Comparison of ENCODE assay signal across 9 cellular contexts in genomic region chr6:188821-189655, GRCh38.
A peak's percentile ranks its signal among the peaks of the same experiment; 100 is the strongest.
DNase-seq lines count a peak whose midpoint lies in the region; ATAC-seq, FAIRE-seq and TF ChIP-seq lines count a peak whose summit lies in the region.
"Had no signal": no experiment of that assay in that cellular context is flagged by ENCODE, and none has a peak within 500 bp of the region (broad histone marks: within the 10 kb centered on the region; RNA-seq: fewer than 3 reads in every experiment).

No MANE protein-coding gene starts in this region.

- CTCF ChIA-PET in PC-9 (lab: Charles Lee), result interaction anchor here (0.6 to 1.5 kb wide), 2 partner anchors 139 to 404 kb away, joined by 4 to 7 read pairs; no protein-coding TSS in a partner anchor

- H3K36me3 ChIP-seq in PC-9 (ENCODE audit: low read depth) (no peaks in the 10 kb centered on the region), neutrophil (no peaks in the 10 kb centered on the region)

- TF ChIP-seq CTCF in PC-9 (conservative IDR thresholded peaks at IDR 0.05), result peak; percentile 75
- peak; percentile 89 for TF ChIP-seq CTCF in fibroblast of the aortic adventitia (IDR thresholded peaks at IDR 0.05; ENCODE audit: insufficient read depth, low read length)
- TF ChIP-seq CTCF in neutrophil (IDR thresholded peaks at IDR 0.05), result peak; percentile 39

- no peaks in the 10 kb centered on the region for H4K20me1 ChIP-seq in PC-9 (ENCODE audit: insufficient read depth)

- H3K9me2 ChIP-seq in PC-9 (ENCODE audit: insufficient read depth), result no peaks in the 10 kb centered on the region

- H3K4me3 Mint-ChIP-seq in activated T-cell treated with anti-CD3 and anti-CD28 coated beads, Interleukin-2, amount 50 U/mL, for 72 hours, result peak overlapping the region; percentile 83 to 88

- peaks cover 67% of the 10 kb centered on the region for H3K4me1 Mint-ChIP-seq in activated T-cell treated with anti-CD3 and anti-CD28 coated beads, Interleukin-2, amount 50 U/mL, for 72 hours (ENCODE audit: low read depth)

- H3K27ac Mint-ChIP-seq in activated T-cell treated with anti-CD3 and anti-CD28 coated beads, Interleukin-2, amount 50 U/mL, for 72 hours, result peak overlapping the region; percentile 89

- no peak for FAIRE-seq in HTR-8/SVneo (lab: Jason Lieb, UNC)
- FAIRE-seq: islet of Langerhans had no signal

- DNase-seq in DMS153 treated with DMSO at 0.1 percent for 48 hours (lab: John Stamatoyannopoulos, UW; ENCODE audit: unreplicated experiment) (peak; percentile 9), HTR-8/SVneo (ENCODE audit: insufficient read length, low spot score) (peak; percentile 87), PC-9 (peak; percentile 69 to 86), fibroblast of the aortic adventitia (ENCODE audit: low read depth) (peak; percentile 86), substantia nigra (lab: John Stamatoyannopoulos, UW) (peak in 47 of 49 donors; percentile 7 to 84 (median 55))
- peak; percentile 90 to 91 for DNase-seq in activated T-cell treated with anti-CD3 and anti-CD28 coated beads, Interleukin-2, amount 50 U/mL, for 72 hours

- no peak overlapping the region for H2AFZ ChIP-seq in PC-9

- H3K9me3 Mint-ChIP-seq in activated T-cell treated with anti-CD3 and anti-CD28 coated beads, Interleukin-2, amount 50 U/mL, for 72 hours, result peaks cover 2 to 5% of the 10 kb centered on the region in 2 donors

- H3K4me1 ChIP-seq in PC-9 (replicated peaks; ENCODE audit: insufficient read depth), result no peaks in the 10 kb centered on the region
- H3K4me1 ChIP-seq in neutrophil (ENCODE audit: control insufficient read depth in 1 of 2, insufficient read depth in 1 of 2, low read depth in 1 of 2, low read length in 1 of 2), result no peaks in the 10 kb centered on the region

- H3K4me3 ChIP-seq in PC-9, result no peak overlapping the region
- no peak overlapping the region for H3K4me3 ChIP-seq in fibroblast of the aortic adventitia (ENCODE audit: low read depth, low read length)
- no peak overlapping the region for H3K4me3 ChIP-seq in neutrophil (ENCODE audit: low read depth in 1 of 2, low read length in 1 of 2)

- H3K27ac ChIP-seq in PC-9 (no peak overlapping the region), neutrophil (no peak overlapping the region), substantia nigra (ENCODE audit: low read depth, low read length, poor library complexity, severe bottlenecking) (no peak overlapping the region)

- H3K36me3 Mint-ChIP-seq in activated T-cell treated with anti-CD3 and anti-CD28 coated beads, Interleukin-2, amount 50 U/mL, for 72 hours (ENCODE audit: insufficient read depth in 2 of 2), result peaks cover 0 to 5% of the 10 kb centered on the region in 2 donors

- H3K27me3 ChIP-seq in PC-9 (ENCODE audit: insufficient read depth, low read depth) (peaks cover 12% of the 10 kb centered on the region; the same call in 1 of the 2 replicates), neutrophil (peaks cover 5% of the 10 kb centered on the region)

- POLR2A ChIA-PET in PC-9 (lab: Charles Lee; ENCODE audit: unreplicated experiment), result no interaction called here

- H3K9me3 ChIP-seq in PC-9 (ENCODE audit: insufficient read depth, low read depth) (no peaks in the 10 kb centered on the region), neutrophil (no peaks in the 10 kb centered on the region)

- intact Hi-C loops in PC-9 (cut with micrococcal nuclease; ENCODE audit: unreplicated experiment), result loop anchor here (2.0 to 5.0 kb wide), 7 partner anchors 104 to 1248 kb away; partner anchors contain the start of gene DUSP22

- H3K79me2 ChIP-seq in PC-9 (ENCODE audit: low read depth), result no peaks in the 10 kb centered on the region

- peaks cover 7% of the 10 kb centered on the region for H3K27me3 Mint-ChIP-seq in activated T-cell treated with anti-CD3 and anti-CD28 coated beads, Interleukin-2, amount 50 U/mL, for 72 hours (ENCODE audit: low read depth)

- H3F3A ChIP-seq in PC-9 (ENCODE audit: insufficient read depth, low read depth), result no peaks in the 10 kb centered on the region

- BruUV-seq in PC-9 (replicated peaks; lab: Mats Ljungman, UMichigan), result no TSS peak

- peak; percentile 72 for ATAC-seq in GM21515 (IDR thresholded peaks at IDR 0.05; ENCODE audit: unreplicated experiment)
- ATAC-seq in activated T-cell treated with anti-CD3 and anti-CD28 coated beads, Interleukin-2, amount 50 U/mL, for 72 hours (replicated peaks in 1 of 2), result peak; percentile 83 to 84

- no peak overlapping the region for H3K4me2 ChIP-seq in PC-9

Comparison
In these comparisons a context has a peak if more than half of its experiments do, and no peak if none do; other contexts are left out.
1. DNase-seq: peak in every context shown above with its lines; median percentile 90 in activated T-cell treated with anti-CD3 and anti-CD28 coated beads, Interleukin-2, amount 50 U/mL, for 72 hours; 87 in HTR-8/SVneo; 86 in fibroblast of the aortic adventitia; 78 in PC-9; 55 in substantia nigra; 9 in DMS153 treated with DMSO at 0.1 percent for 48 hours.
2. CTCF ChIP-seq: peak in every context shown above with its lines; median percentile 89 in fibroblast of the aortic adventitia; 75 in PC-9; 39 in neutrophil.